Comparison of ENCODE assay signal across 20 cellular contexts in the genomic region with DNA sequence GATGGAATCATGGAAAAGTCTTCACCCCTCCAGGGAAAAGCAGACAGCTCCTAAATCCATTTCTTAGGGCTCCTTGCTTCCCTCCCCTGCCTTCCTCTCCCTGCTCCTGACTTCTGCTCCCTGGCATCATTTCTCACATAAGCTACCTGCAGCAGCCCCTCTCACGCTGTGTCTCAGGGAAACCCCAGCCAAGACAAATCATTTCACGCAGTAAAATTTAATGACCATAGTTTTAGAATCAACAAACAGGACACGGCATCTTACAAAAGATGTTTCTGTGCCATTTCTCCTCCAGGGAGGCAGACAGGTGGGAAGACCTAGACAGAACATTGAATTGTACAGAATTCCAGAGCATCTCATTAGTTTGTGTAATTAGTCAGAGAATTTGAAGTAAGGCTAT. TPM values are rescaled to one million over a fixed set of nuclear protein-coding genes. Genes with fewer than 3 reads are reported as not detected.
DNase-seq lines count a peak whose midpoint lies in the region; ATAC-seq and TF ChIP-seq lines count a peak whose summit lies in the region.
"Had no signal": no experiment of that assay in that cellular context is flagged by ENCODE, and none has a peak within 500 bp of the region (broad histone marks: within the 10 kb centered on the region; RNA-seq: fewer than 3 reads in every experiment).

No MANE protein-coding gene starts in this region.

- no peaks in the 10 kb centered on the region for H4K20me1 ChIP-seq in Loucy (ENCODE audit: insufficient read depth, low read length, poor library complexity, severe bottlenecking)
- H4K20me1 ChIP-seq: BLaER1 had no signal

- H3K27me3 ChIP-seq in Caco-2 (replicated peaks; ENCODE audit: control insufficient read depth, insufficient read depth, low read length) (no peaks in the 10 kb centered on the region), Loucy (ENCODE audit: insufficient read depth, low read length, poor library complexity, severe bottlenecking) (no peaks in the 10 kb centered on the region), aorta (ENCODE audit: control insufficient read depth in 1 of 2, insufficient read depth in 2 of 2, low read length in 1 of 2) (no peaks in the 10 kb centered on the region)
- H3K27me3 ChIP-seq in naive thymus-derived CD4-positive, alpha-beta T cell (ENCODE audit: control insufficient read depth in 2 of 2, insufficient read depth in 2 of 2, low read length in 2 of 2) = peaks cover 0 to 2% of the 10 kb centered on the region in 2 donors
- H3K27me3 ChIP-seq: BLaER1 had no signal

- no peak overlapping the region for H3K4me3 ChIP-seq in Caco-2 (ENCODE audit: low read depth, low read length)
- peak overlapping the region; percentile 37 for H3K4me3 ChIP-seq in Loucy (ENCODE audit: low read length, poor library complexity, severe bottlenecking)
- no peak overlapping the region for H3K4me3 ChIP-seq in aorta (ENCODE audit: low read length in 2 of 2)
- no peak overlapping the region for H3K4me3 ChIP-seq in naive thymus-derived CD4-positive, alpha-beta T cell (ENCODE audit: low read length)
- H3K4me3 ChIP-seq: BLaER1, GM12878, GM23338 had no signal

- CTCF ChIA-PET in Caco-2 (lab: Charles Lee) = interaction anchor here (0.6 kb wide), 1 partner anchor 12 kb away, joined by 3 read pairs; no protein-coding TSS in a partner anchor
- CTCF ChIA-PET in naive thymus-derived CD4-positive, alpha-beta T cell (lab: Charles Lee) = no interaction called here

- peaks cover 28% of the 10 kb centered on the region for H3K4me1 Mint-ChIP-seq in Caco-2 (ENCODE audit: low read depth, unreplicated experiment)
- H3K4me1 Mint-ChIP-seq in naive thymus-derived CD4-positive, alpha-beta T cell = no peaks in the 10 kb centered on the region
- no peaks in the 10 kb centered on the region for H3K4me1 Mint-ChIP-seq in activated T-helper 2 cell treated with anti-CD3 and anti-CD28 coated beads, Interferon-gamma antibody, Interleukin-2, Interleukin-4, amounts not matched to agents 10 μg/mL and 5 μg/mL and 100 μg/mL, durations not matched to agents 14 hours and 24 hours and 36 hours (ENCODE audit: low read depth)
- H3K4me1 Mint-ChIP-seq: GM23338, IgD-negative memory B cell had no signal

- H3K9me3 ChIP-seq in Caco-2 (no peaks in the 10 kb centered on the region), Loucy (ENCODE audit: insufficient read depth, low read depth, low read length) (no peaks in the 10 kb centered on the region), aorta (ENCODE audit: control insufficient read depth, low read length) (peaks cover 3% of the 10 kb centered on the region)
- H3K9me3 ChIP-seq in naive thymus-derived CD4-positive, alpha-beta T cell (ENCODE audit: control insufficient read depth in 2 of 3, low read length in 3 of 3) = no peaks in the 10 kb centered on the region
- H3K9me3 ChIP-seq: BLaER1 had no signal

- TF ChIP-seq CTCF in Caco-2 (IDR thresholded peaks at IDR 0.05; ENCODE audit: insufficient read depth in 1 of 2, low read depth in 1 of 2, low read length in 1 of 2, severe bottlenecking in 1 of 2, unreplicated experiment in 1 of 2) (no peak), Loucy (conservative IDR thresholded peaks at IDR 0.05; ENCODE audit: low read length) (no peak)

- no peak overlapping the region for H3K4me3 Mint-ChIP-seq in Caco-2 (ENCODE audit: unreplicated experiment)
- no peak overlapping the region for H3K4me3 Mint-ChIP-seq in naive thymus-derived CD4-positive, alpha-beta T cell
- H3K4me3 Mint-ChIP-seq in activated T-helper 2 cell treated with anti-CD3 and anti-CD28 coated beads, Interferon-gamma antibody, Interleukin-2, Interleukin-4, amounts not matched to agents 10 μg/mL and 5 μg/mL and 100 μg/mL, durations not matched to agents 14 hours and 24 hours and 36 hours (ENCODE audit: low read depth) = no peak overlapping the region
- H3K4me3 Mint-ChIP-seq: CD8-positive, alpha-beta T cell; GM23338; IgD-negative memory B cell had no signal

- no peak overlapping the region for H3K27ac ChIP-seq in aorta (ENCODE audit: low read depth in 1 of 2, low read length in 2 of 2)
- no peak overlapping the region for H3K27ac ChIP-seq in naive thymus-derived CD4-positive, alpha-beta T cell (ENCODE audit: low read depth, low read length)
- H3K27ac ChIP-seq: BLaER1 had no signal

- no peaks in the 10 kb centered on the region for H3K36me3 ChIP-seq in Caco-2 (ENCODE audit: control insufficient read depth, insufficient read depth, low read length)
- no peaks in the 10 kb centered on the region for H3K36me3 ChIP-seq in Loucy (ENCODE audit: insufficient read depth, low read length)
- H3K36me3 ChIP-seq in aorta (ENCODE audit: control insufficient read depth in 1 of 2, insufficient read depth in 2 of 2, low read length in 1 of 2) = no peaks in the 10 kb centered on the region
- no peaks in the 10 kb centered on the region for H3K36me3 ChIP-seq in naive thymus-derived CD4-positive, alpha-beta T cell (ENCODE audit: control insufficient read depth in 2 of 3, insufficient read depth in 3 of 3, low read length in 3 of 3)
- H3K36me3 ChIP-seq: BLaER1 had no signal

- no peaks in the 10 kb centered on the region for H3K27me3 Mint-ChIP-seq in Caco-2 (ENCODE audit: insufficient read depth, unreplicated experiment)
- peaks cover 19 to 72% (median 55%) of the 10 kb centered on the region in 5 donors for H3K27me3 Mint-ChIP-seq in naive thymus-derived CD4-positive, alpha-beta T cell
- peaks cover 24% of the 10 kb centered on the region for H3K27me3 Mint-ChIP-seq in activated T-helper 2 cell treated with anti-CD3 and anti-CD28 coated beads, Interferon-gamma antibody, Interleukin-2, Interleukin-4, amounts not matched to agents 10 μg/mL and 5 μg/mL and 100 μg/mL, durations not matched to agents 14 hours and 24 hours and 36 hours (ENCODE audit: low read depth)

- ATAC-seq in aorta (ENCODE audit: low FRiP score) = no peak
- ATAC-seq in naive thymus-derived CD4-positive, alpha-beta T cell = no peak
- ATAC-seq: CD8-positive, alpha-beta T cell; GM12878; GM23338 had no signal

- H3K4me2 ChIP-seq in Loucy (ENCODE audit: low read depth, low read length, poor library complexity, severe bottlenecking) = peak overlapping the region; percentile 48
- H3K4me2 ChIP-seq: BLaER1, GM23338 had no signal

- H3K9me2 ChIP-seq in Loucy (replicated peaks; ENCODE audit: low read depth, low read length) = no peaks in the 10 kb centered on the region

- H3F3A ChIP-seq in Loucy (ENCODE audit: low read depth) = no peaks in the 10 kb centered on the region

- no peaks in the 10 kb centered on the region for H3K79me2 ChIP-seq in Loucy (ENCODE audit: insufficient read depth, low read length)

- H3K27ac Mint-ChIP-seq in Caco-2 (ENCODE audit: unreplicated experiment) = peak overlapping the region; percentile 80
- H3K27ac Mint-ChIP-seq in naive thymus-derived CD4-positive, alpha-beta T cell = no peak overlapping the region
- no peak overlapping the region for H3K27ac Mint-ChIP-seq in activated T-helper 2 cell treated with anti-CD3 and anti-CD28 coated beads, Interferon-gamma antibody, Interleukin-2, Interleukin-4, amounts not matched to agents 10 μg/mL and 5 μg/mL and 100 μg/mL, durations not matched to agents 14 hours and 24 hours and 36 hours
- H3K27ac Mint-ChIP-seq: CD8-positive, alpha-beta T cell; GM23338; IgD-negative memory B cell had no signal

- POLR2A ChIA-PET in Caco-2 (lab: Charles Lee) = interaction anchor here (1.5 kb wide), 1 partner anchor 16 kb away, joined by 6 read pairs; the partner anchor contains the start of gene FOXQ1
- POLR2A ChIA-PET in naive thymus-derived CD4-positive, alpha-beta T cell (lab: Charles Lee) = no interaction called here

- intact Hi-C loops in Caco-2 (cut with micrococcal nuclease; ENCODE audit: unreplicated experiment) (no loop called here), aorta (cut with DNase I) (no loop called here)
- intact Hi-C loops in naive thymus-derived CD4-positive, alpha-beta T cell (cut with micrococcal nuclease) = no loop called here
- intact Hi-C loops in activated T-helper 2 cell treated with anti-CD3 and anti-CD28 coated beads, Interferon-gamma antibody, Interleukin-2, Interleukin-4, amounts not matched to agents 10 μg/mL and 5 μg/mL and 100 μg/mL, durations not matched to agents 14 hours and 24 hours and 36 hours (cut with micrococcal nuclease) = no loop called here

- no TSS peak for BruUV-seq in Caco-2 (replicated peaks; lab: Mats Ljungman, UMichigan)

- H3K9ac ChIP-seq in Loucy (ENCODE audit: low read depth, low read length, poor library complexity, severe bottlenecking) = peak overlapping the region; percentile 19
- H3K9ac ChIP-seq: BLaER1 had no signal

- 36 to 56% methylated on average over 3 of the region's 3 CpGs for WGBS in aorta, 2 donors

- no peak for DNase-seq in Caco-2
- peak; percentile 20 for DNase-seq in left kidney (ENCODE audit: low read depth, low spot score)
- DNase-seq in aorta = no peak
- no peak for DNase-seq in naive thymus-derived CD4-positive, alpha-beta T cell
- DNase-seq in AG08396 (ENCODE audit: low spot score) = no peak
- DNase-seq in activated T-helper 2 cell treated with anti-CD3 and anti-CD28 coated beads, Interferon-gamma antibody, Interleukin-2, Interleukin-4, amounts not matched to agents 10 μg/mL and 5 μg/mL and 100 μg/mL, durations not matched to agents 14 hours and 24 hours and 36 hours (ENCODE audit: low spot score) = no peak
- DNase-seq: CD8-positive, alpha-beta T cell; DMS 273 treated with DMSO at 0.1 percent for 48 hours; DMS53; DND-41; EL; HCEC 1CT; HFFc6; KBM-7 had no signal

- peaks cover 13% of the 10 kb centered on the region for H3K9me3 Mint-ChIP-seq in Caco-2 (ENCODE audit: unreplicated experiment)
- peaks cover 0 to 31% (median 4%) of the 10 kb centered on the region in 11 donors for H3K9me3 Mint-ChIP-seq in naive thymus-derived CD4-positive, alpha-beta T cell
- no peaks in the 10 kb centered on the region for H3K9me3 Mint-ChIP-seq in activated T-helper 2 cell treated with anti-CD3 and anti-CD28 coated beads, Interferon-gamma antibody, Interleukin-2, Interleukin-4, amounts not matched to agents 10 μg/mL and 5 μg/mL and 100 μg/mL, durations not matched to agents 14 hours and 24 hours and 36 hours
- H3K9me3 Mint-ChIP-seq: GM23338, HFFc6 had no signal

- peaks cover 5% of the 10 kb centered on the region for H3K36me3 Mint-ChIP-seq in Caco-2 (ENCODE audit: insufficient read depth, unreplicated experiment)
- H3K36me3 Mint-ChIP-seq in naive thymus-derived CD4-positive, alpha-beta T cell = no peaks in the 10 kb centered on the region
- H3K36me3 Mint-ChIP-seq in activated T-helper 2 cell treated with anti-CD3 and anti-CD28 coated beads, Interferon-gamma antibody, Interleukin-2, Interleukin-4, amounts not matched to agents 10 μg/mL and 5 μg/mL and 100 μg/mL, durations not matched to agents 14 hours and 24 hours and 36 hours (ENCODE audit: low read depth) = no peaks in the 10 kb centered on the region
- H3K36me3 Mint-ChIP-seq: CD8-positive, alpha-beta T cell had no signal

- H2AFZ ChIP-seq in Loucy (ENCODE audit: low read length) = no peak overlapping the region
- H2AFZ ChIP-seq: GM23338 had no signal

- H3K4me1 ChIP-seq in Caco-2 (peaks cover 25% of the 10 kb centered on the region), Loucy (ENCODE audit: insufficient read depth, low read length, poor library complexity, severe bottlenecking) (peaks cover 28% of the 10 kb centered on the region), aorta (ENCODE audit: control insufficient read depth in 1 of 2, insufficient read depth in 2 of 2, low read length in 2 of 2) (no peaks in the 10 kb centered on the region)
- H3K4me1 ChIP-seq in naive thymus-derived CD4-positive, alpha-beta T cell (ENCODE audit: control insufficient read depth in 2 of 2, insufficient read depth in 2 of 2, low read length in 2 of 2) = no peaks in the 10 kb centered on the region
- H3K4me1 ChIP-seq: BLaER1 had no signal

RNA-seq across cellular contexts. Expression of gene FOXQ1, which starts 16.5 kb away (rescaled TPM):
- total RNA-seq in Caco-2 (2022) (170 and 191 TPM in 2 replicates), aorta (not detected)
- under 1 TPM in 1 of 2 donors, not detected in 1; 0.05 TPM for polyA plus RNA-seq in aorta
- total RNA-seq in naive thymus-derived CD4-positive, alpha-beta T cell = not detected
- not detected for polyA plus RNA-seq in naive thymus-derived CD4-positive, alpha-beta T cell
- not detected in 2 replicates for total RNA-seq in activated T-helper 2 cell treated with anti-CD3 and anti-CD28 coated beads, Interferon-gamma antibody, Interleukin-2, Interleukin-4, amounts not matched to agents 10 μg/mL and 5 μg/mL and 100 μg/mL, durations not matched to agents 14 hours and 24 hours and 36 hours
- total RNA-seq: CD8-positive, alpha-beta T cell; G401; GM23338 had no signal
- polyA plus RNA-seq: GM12878, GM23338, IgD-negative memory B cell had no signal

Comparison
In these comparisons a context has a peak if more than half of its experiments do, and no peak if none do; other contexts are left out.
1. RNA of gene FOXQ1, which starts 16.5 kb away (total RNA-seq): 170 to 191 TPM in Caco-2; not detected in aorta, not detected in naive thymus-derived CD4-positive, alpha-beta T cell and not detected in activated T-helper 2 cell treated with anti-CD3 and anti-CD28 coated beads, Interferon-gamma antibody, Interleukin-2, Interleukin-4, amounts not matched to agents 10 μg/mL and 5 μg/mL and 100 μg/mL, durations not matched to agents 14 hours and 24 hours and 36 hours; every median in the first group is over 100 times any median in the second.